Comparison of ENCODE assay signal across 19 cellular contexts in genomic region chr17:292531-293382, GRCh38. TPM values are rescaled to one million over a fixed set of nuclear protein-coding genes. Genes with fewer than 3 reads are reported as not detected.
DNase-seq lines count a peak whose midpoint lies in the region; ATAC-seq and TF ChIP-seq lines count a peak whose summit lies in the region.
"Had no signal": no experiment of that assay in that cellular context is flagged by ENCODE, and none has a peak within 500 bp of the region (broad histone marks: within the 10 kb centered on the region; RNA-seq: fewer than 3 reads in every experiment).

No MANE protein-coding gene starts in this region.

- WGBS in tibial nerve, 2 donors, result 65 to 66% methylated on average over 27 to 28 of the region's 29 CpGs

- no peaks in the 10 kb centered on the region for H3K36me3 ChIP-seq in naive thymus-derived CD4-positive, alpha-beta T cell (ENCODE audit: control insufficient read depth in 2 of 3, insufficient read depth in 3 of 3, low read length in 3 of 3)
- H3K36me3 ChIP-seq in tibial nerve, result peaks cover 0 to 5% (median 0%) of the 10 kb centered on the region in 3 donors
- H3K36me3 ChIP-seq: brain microvascular endothelial cell, gastrocnemius medialis had no signal

- no peak overlapping the region for H3K4me3 ChIP-seq in naive thymus-derived CD4-positive, alpha-beta T cell (ENCODE audit: low read length)
- H3K4me3 ChIP-seq in tibial nerve, result no peak overlapping the region
- H3K4me3 ChIP-seq: gastrocnemius medialis had no signal

- no peak overlapping the region for H3K27ac Mint-ChIP-seq in activated naive CD8-positive, alpha-beta T cell
- no peak overlapping the region for H3K27ac Mint-ChIP-seq in activated naive CD8-positive, alpha-beta T cell treated with anti-CD3 and anti-CD28 coated beads, Interleukin-2, amount 50 U/mL, for 24 hours
- no peak overlapping the region for H3K27ac Mint-ChIP-seq in activated CD8-positive, alpha-beta T cell treated with anti-CD3 and anti-CD28 coated beads, Interleukin-2, amount 10 ng/mL, durations not matched to agents 7 days and 5 days
- H3K27ac Mint-ChIP-seq in naive thymus-derived CD4-positive, alpha-beta T cell, result peak overlapping the region in 4 of 9 donors; percentile 47 to 86 (median 64)
- H3K27ac Mint-ChIP-seq: T-helper 17 cell, type B pancreatic cell had no signal

- peak overlapping the region; percentile 67 for H3K4me3 Mint-ChIP-seq in activated naive CD8-positive, alpha-beta T cell
- no peak overlapping the region for H3K4me3 Mint-ChIP-seq in activated naive CD8-positive, alpha-beta T cell treated with anti-CD3 and anti-CD28 coated beads, Interleukin-2, amount 50 U/mL, for 24 hours
- no peak overlapping the region for H3K4me3 Mint-ChIP-seq in activated CD8-positive, alpha-beta T cell treated with anti-CD3 and anti-CD28 coated beads, Interleukin-2, amount 10 ng/mL, durations not matched to agents 7 days and 5 days
- peak overlapping the region in 8 of 10 donors; percentile 53 to 85 (median 72) for H3K4me3 Mint-ChIP-seq in naive thymus-derived CD4-positive, alpha-beta T cell
- H3K4me3 Mint-ChIP-seq: T-helper 17 cell, type B pancreatic cell had no signal

- no peaks in the 10 kb centered on the region for H3K9me3 ChIP-seq in naive thymus-derived CD4-positive, alpha-beta T cell (ENCODE audit: control insufficient read depth in 2 of 3, low read length in 3 of 3)
- no peaks in the 10 kb centered on the region for H3K9me3 ChIP-seq in tibial nerve
- H3K9me3 ChIP-seq: gastrocnemius medialis had no signal

- CTCF ChIA-PET in activated CD8-positive, alpha-beta T cell treated with anti-CD3 and anti-CD28 coated beads, Interleukin-2, amount 10 ng/mL, durations not matched to agents 7 days and 5 days (lab: Charles Lee), result no interaction called here
- CTCF ChIA-PET in naive thymus-derived CD4-positive, alpha-beta T cell (lab: Charles Lee), result no interaction called here

- no peak overlapping the region for H3K27ac ChIP-seq in naive thymus-derived CD4-positive, alpha-beta T cell (ENCODE audit: low read depth, low read length)
- no peak overlapping the region for H3K27ac ChIP-seq in tibial nerve
- H3K27ac ChIP-seq: brain microvascular endothelial cell, gastrocnemius medialis had no signal

- intact Hi-C loops in naive thymus-derived CD4-positive, alpha-beta T cell (cut with micrococcal nuclease), result loop anchor here in 1 of 2 donors (5.0 kb wide), 1 partner anchor 95 kb away; no protein-coding TSS in a partner anchor

- no peak for DNase-seq in activated naive CD8-positive, alpha-beta T cell treated with anti-CD3 and anti-CD28 coated beads, Interleukin-2, amount 50 U/mL, for 24 hours
- peak; percentile 37 for DNase-seq in activated CD8-positive, alpha-beta T cell treated with anti-CD3 and anti-CD28 coated beads, Interleukin-2, amount 10 ng/mL, durations not matched to agents 7 days and 5 days
- DNase-seq in naive thymus-derived CD4-positive, alpha-beta T cell, result peak in 4 of 9 donors; percentile 20 to 34 (median 24)
- DNase-seq in stimulated activated naive CD8-positive, alpha-beta T cell treated with anti-CD3 and anti-CD28 coated beads, Interleukin-15, Interleukin-2, amounts not matched to agents 100 U/mL and 50 U/mL, for 24 hours, result no peak
- no peak for DNase-seq in tibial nerve (ENCODE audit: low spot score in 2 of 2)
- no peak for DNase-seq in dermis blood vessel endothelial cell
- DNase-seq: activated CD4-positive, CD25-positive, alpha-beta regulatory T cell; activated CD8-positive, alpha-beta memory T cell treated with anti-CD3 and anti-CD28 coated beads, Interleukin-2, amount 50 U/mL, for 48 hours; brain microvascular endothelial cell; erythroblast; gastrocnemius medialis; GF-D8; Kasumi-1; SIG-M5; T-helper 17 cell had no signal

- TF ChIP-seq POLR2A in tibial nerve (IDR thresholded peaks at IDR 0.05), result no peak

- POLR2A ChIA-PET in activated CD8-positive, alpha-beta T cell treated with anti-CD3 and anti-CD28 coated beads, Interleukin-2, amount 10 ng/mL, durations not matched to agents 7 days and 5 days (lab: Charles Lee), result no interaction called here
- POLR2A ChIA-PET in naive thymus-derived CD4-positive, alpha-beta T cell (lab: Charles Lee), result no interaction called here

- TF ChIP-seq EP300 in tibial nerve (IDR thresholded peaks at IDR 0.05), result no peak

- peaks cover 17% of the 10 kb centered on the region for H3K4me1 Mint-ChIP-seq in activated naive CD8-positive, alpha-beta T cell (ENCODE audit: low read depth)
- peaks cover 7% of the 10 kb centered on the region for H3K4me1 Mint-ChIP-seq in activated naive CD8-positive, alpha-beta T cell treated with anti-CD3 and anti-CD28 coated beads, Interleukin-2, amount 50 U/mL, for 24 hours
- H3K4me1 Mint-ChIP-seq in activated CD8-positive, alpha-beta T cell treated with anti-CD3 and anti-CD28 coated beads, Interleukin-2, amount 10 ng/mL, durations not matched to agents 7 days and 5 days (ENCODE audit: low read depth), result peaks cover 9% of the 10 kb centered on the region
- H3K4me1 Mint-ChIP-seq in naive thymus-derived CD4-positive, alpha-beta T cell, result peaks cover 0 to 16% (median 11%) of the 10 kb centered on the region in 7 donors

- no peaks in the 10 kb centered on the region for H3K4me1 ChIP-seq in naive thymus-derived CD4-positive, alpha-beta T cell (ENCODE audit: control insufficient read depth in 2 of 2, insufficient read depth in 2 of 2, low read length in 2 of 2)
- H3K4me1 ChIP-seq in tibial nerve, result no peaks in the 10 kb centered on the region
- H3K4me1 ChIP-seq: gastrocnemius medialis had no signal

- H3K27me3 Mint-ChIP-seq in activated naive CD8-positive, alpha-beta T cell, result no peaks in the 10 kb centered on the region
- no peaks in the 10 kb centered on the region for H3K27me3 Mint-ChIP-seq in activated naive CD8-positive, alpha-beta T cell treated with anti-CD3 and anti-CD28 coated beads, Interleukin-2, amount 50 U/mL, for 24 hours
- H3K27me3 Mint-ChIP-seq in activated CD8-positive, alpha-beta T cell treated with anti-CD3 and anti-CD28 coated beads, Interleukin-2, amount 10 ng/mL, durations not matched to agents 7 days and 5 days (ENCODE audit: low read depth), result no peaks in the 10 kb centered on the region
- H3K27me3 Mint-ChIP-seq in naive thymus-derived CD4-positive, alpha-beta T cell, result peaks cover 0 to 18% (median 4%) of the 10 kb centered on the region in 5 donors
- H3K27me3 Mint-ChIP-seq: type B pancreatic cell had no signal

- no peaks in the 10 kb centered on the region for H3K27me3 ChIP-seq in naive thymus-derived CD4-positive, alpha-beta T cell (ENCODE audit: control insufficient read depth in 2 of 2, insufficient read depth in 2 of 2, low read length in 2 of 2)
- H3K27me3 ChIP-seq in tibial nerve, result no peaks in the 10 kb centered on the region
- H3K27me3 ChIP-seq: gastrocnemius medialis had no signal

- no peak for TF ChIP-seq CTCF in tibial nerve (IDR thresholded peaks at IDR 0.05)

- no peak for ATAC-seq in activated naive CD8-positive, alpha-beta T cell treated with anti-CD3 and anti-CD28 coated beads, Interleukin-2, amount 50 U/mL, for 24 hours
- peak; percentile 49 for ATAC-seq in activated CD8-positive, alpha-beta T cell treated with anti-CD3 and anti-CD28 coated beads, Interleukin-2, amount 10 ng/mL, durations not matched to agents 7 days and 5 days
- ATAC-seq in naive thymus-derived CD4-positive, alpha-beta T cell, result peak; percentile 16
- peak; percentile 23 for ATAC-seq in stimulated activated naive CD8-positive, alpha-beta T cell treated with anti-CD3 and anti-CD28 coated beads, Interleukin-15, Interleukin-2, amounts not matched to agents 100 U/mL and 50 U/mL, for 24 hours
- no peak for ATAC-seq in HG03025 (IDR thresholded peaks at IDR 0.05; ENCODE audit: low FRiP score, unreplicated experiment)
- ATAC-seq: activated naive CD4-positive, alpha-beta T cell treated with anti-CD3 and anti-CD28 coated beads, Interleukin-2, amount 50 U/mL, for 72 hours; gastrocnemius medialis; T-helper 17 cell had no signal

- no peaks in the 10 kb centered on the region for H3K36me3 Mint-ChIP-seq in activated naive CD8-positive, alpha-beta T cell
- no peaks in the 10 kb centered on the region for H3K36me3 Mint-ChIP-seq in activated naive CD8-positive, alpha-beta T cell treated with anti-CD3 and anti-CD28 coated beads, Interleukin-2, amount 50 U/mL, for 24 hours (ENCODE audit: low read depth)
- H3K36me3 Mint-ChIP-seq in activated CD8-positive, alpha-beta T cell treated with anti-CD3 and anti-CD28 coated beads, Interleukin-2, amount 10 ng/mL, durations not matched to agents 7 days and 5 days (ENCODE audit: low read depth), result no peaks in the 10 kb centered on the region
- H3K36me3 Mint-ChIP-seq in naive thymus-derived CD4-positive, alpha-beta T cell, result peaks cover 0 to 11% (median 0%) of the 10 kb centered on the region in 5 donors
- H3K36me3 Mint-ChIP-seq: activated naive CD4-positive, alpha-beta T cell treated with anti-CD3 and anti-CD28 coated beads, Interleukin-2, amount 50 U/mL, for 72 hours; type B pancreatic cell had no signal

- H3K9me3 Mint-ChIP-seq in activated naive CD8-positive, alpha-beta T cell (ENCODE audit: low read depth), result no peaks in the 10 kb centered on the region
- H3K9me3 Mint-ChIP-seq in activated naive CD8-positive, alpha-beta T cell treated with anti-CD3 and anti-CD28 coated beads, Interleukin-2, amount 50 U/mL, for 24 hours, result no peaks in the 10 kb centered on the region
- H3K9me3 Mint-ChIP-seq in activated CD8-positive, alpha-beta T cell treated with anti-CD3 and anti-CD28 coated beads, Interleukin-2, amount 10 ng/mL, durations not matched to agents 7 days and 5 days (ENCODE audit: insufficient read depth), result no peaks in the 10 kb centered on the region
- no peaks in the 10 kb centered on the region for H3K9me3 Mint-ChIP-seq in naive thymus-derived CD4-positive, alpha-beta T cell
- H3K9me3 Mint-ChIP-seq: activated naive CD4-positive, alpha-beta T cell treated with anti-CD3 and anti-CD28 coated beads, Interleukin-2, amount 50 U/mL, for 72 hours; type B pancreatic cell had no signal

RNA-seq across cellular contexts. Expression of gene RPH3AL, which starts 59.9 kb away (rescaled TPM):
- 1 to 10 TPM; 2.5 to 3.8 TPM for total RNA-seq in activated CD8-positive, alpha-beta T cell treated with anti-CD3 and anti-CD28 coated beads, Interleukin-2, amount 10 ng/mL, durations not matched to agents 7 days and 5 days
- total RNA-seq in naive thymus-derived CD4-positive, alpha-beta T cell, result 10 to 100 TPM in 2 of 5 experiments, 1 to 10 TPM in 3; 3.0 to 19.6 (median 4.3) TPM
- polyA plus RNA-seq in naive thymus-derived CD4-positive, alpha-beta T cell, result 1 to 10 TPM in 1 of 2 donors, under 1 TPM in 1; 0.84 to 8.4 TPM
- 10 to 100 TPM in 3 of 4 donors, 1 to 10 TPM in 1; 9.6 to 62.4 (median 41.9) TPM for total RNA-seq in tibial nerve
- 22.0 and 37.2 TPM in 2 replicates for total RNA-seq in dermis blood vessel endothelial cell

Comparison
In these comparisons a context has a peak if more than half of its experiments do, and no peak if none do; other contexts are left out.
1. H3K4me3 Mint-ChIP-seq: peak in activated naive CD8-positive, alpha-beta T cell (single experiment) and naive thymus-derived CD4-positive, alpha-beta T cell (8 of 10); none in activated naive CD8-positive, alpha-beta T cell treated with anti-CD3 and anti-CD28 coated beads, Interleukin-2, amount 50 U/mL, for 24 hours (single experiment) and activated CD8-positive, alpha-beta T cell treated with anti-CD3 and anti-CD28 coated beads, Interleukin-2, amount 10 ng/mL, durations not matched to agents 7 days and 5 days (single experiment).
2. ATAC-seq: peak in activated CD8-positive, alpha-beta T cell treated with anti-CD3 and anti-CD28 coated beads, Interleukin-2, amount 10 ng/mL, durations not matched to agents 7 days and 5 days (single experiment), naive thymus-derived CD4-positive, alpha-beta T cell (single experiment) and stimulated activated naive CD8-positive, alpha-beta T cell treated with anti-CD3 and anti-CD28 coated beads, Interleukin-15, Interleukin-2, amounts not matched to agents 100 U/mL and 50 U/mL, for 24 hours (single experiment); none in activated naive CD8-positive, alpha-beta T cell treated with anti-CD3 and anti-CD28 coated beads, Interleukin-2, amount 50 U/mL, for 24 hours (single experiment) and HG03025 (single experiment).